16 cellular contexts compared by ENCODE assay signal in the genomic region with DNA sequence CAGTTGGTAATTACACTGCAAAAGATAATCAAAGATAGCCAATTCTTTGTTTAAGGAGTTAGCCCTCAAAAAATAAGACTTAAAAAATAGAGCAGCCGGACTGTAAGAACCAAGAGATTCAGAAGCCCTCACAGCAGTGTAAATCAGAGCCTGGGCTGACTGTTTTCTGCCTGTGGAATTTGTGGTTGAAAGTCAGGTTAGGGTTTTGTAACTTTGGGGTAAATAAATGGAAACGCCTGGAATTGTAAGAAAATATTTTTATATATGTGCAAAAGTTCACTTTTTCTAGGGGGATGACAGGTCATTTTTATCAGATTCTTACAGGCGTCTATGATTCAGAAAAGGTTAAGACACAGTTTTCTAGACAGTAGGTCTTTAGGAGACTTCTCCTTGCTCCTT. TPM values are rescaled to one million over a fixed set of nuclear protein-coding genes. Genes with fewer than 3 reads are reported as not detected.
DNase-seq lines count a peak whose midpoint lies in the region; ATAC-seq and TF ChIP-seq lines count a peak whose summit lies in the region.
"Had no signal": no experiment of that assay in that cellular context is flagged by ENCODE, and none has a peak within 500 bp of the region (broad histone marks: within the 10 kb centered on the region; RNA-seq: fewer than 3 reads in every experiment).

No MANE protein-coding gene starts in this region.

- WGBS in tibial nerve, 2 donors = 61 to 62% methylated on average over 3 of the region's 3 CpGs
- WGBS in adrenal gland, 4 donors = 73 to 82% (median 74%) methylated on average over 3 of the region's 3 CpGs

- H3K27ac Mint-ChIP-seq in MCF 10A (ENCODE audit: low read depth, unreplicated experiment) (no peak overlapping the region), T-cell (peak overlapping the region; percentile 9 to 36)

- H3K36me3 Mint-ChIP-seq in MCF 10A (ENCODE audit: insufficient read depth, unreplicated experiment) = no peaks in the 10 kb centered on the region
- peaks cover 44% of the 10 kb centered on the region for H3K36me3 Mint-ChIP-seq in T-cell

- POLR2A ChIA-PET in MCF 10A (lab: Yijun Ruan, JAX) (no interaction called here), T-cell (lab: Charles Lee) (no interaction called here)

- H3K9me3 Mint-ChIP-seq in MCF 10A (ENCODE audit: unreplicated experiment) (no peaks in the 10 kb centered on the region), T-cell (no peaks in the 10 kb centered on the region)

- BruUV-seq in MCF 10A (replicated peaks; lab: Mats Ljungman, UMichigan) = no TSS peak

- TF ChIP-seq CTCF in breast epithelium (IDR thresholded peaks at IDR 0.05) (no peak), MCF 10A (IDR thresholded peaks at IDR 0.05; ENCODE audit: unreplicated experiment) (no peak), tibial nerve (IDR thresholded peaks at IDR 0.05) (no peak), upper lobe of right lung (IDR thresholded peaks at IDR 0.05) (no peak), adrenal gland (IDR thresholded peaks at IDR 0.05) (no peak)

- H3K27ac ChIP-seq in breast epithelium (peak overlapping the region; percentile 40 to 67), tibial nerve (peak overlapping the region in 3 of 4 donors; percentile 29 to 82 (median 80)), upper lobe of right lung (no peak overlapping the region), adrenal gland (no peak overlapping the region)
- H3K27ac ChIP-seq: 22Rv1, SK-N-MC had no signal

- no peak for TF ChIP-seq EP300 in tibial nerve (IDR thresholded peaks at IDR 0.05)

- intact Hi-C loops in breast epithelium (cut with DNase I; ENCODE audit: low total_unique reads) = no loop called here
- intact Hi-C loops in MCF 10A (cut with micrococcal nuclease) = no loop called here
- intact Hi-C loops in upper lobe of right lung (cut with DNase I) = no loop called here
- intact Hi-C loops in adrenal gland (cut with DNase I) = no loop called here

- H3K27me3 Mint-ChIP-seq in MCF 10A (ENCODE audit: insufficient read depth, unreplicated experiment) (no peaks in the 10 kb centered on the region), T-cell (no peaks in the 10 kb centered on the region)

- H3K4me3 ChIP-seq in breast epithelium (no peak overlapping the region), tibial nerve (no peak overlapping the region), upper lobe of right lung (no peak overlapping the region), adrenal gland (no peak overlapping the region)
- H3K4me3 ChIP-seq: K562, SK-N-MC had no signal

- no peaks in the 10 kb centered on the region for H3K4me1 ChIP-seq in breast epithelium
- H3K4me1 ChIP-seq in tibial nerve = peaks cover 0 to 22% (median 9%) of the 10 kb centered on the region in 4 donors
- peaks cover 12% of the 10 kb centered on the region for H3K4me1 ChIP-seq in upper lobe of right lung
- H3K4me1 ChIP-seq in adrenal gland (replicated peaks in 1 of 2) = peaks cover 0 to 7% of the 10 kb centered on the region in 2 donors
- H3K4me1 ChIP-seq: Caco-2 had no signal

- ATAC-seq in T-cell (replicated peaks in 1 of 4) (no peak), upper lobe of right lung (no peak), GM21786 (IDR thresholded peaks at IDR 0.05; ENCODE audit: unreplicated experiment) (no peak)
- ATAC-seq: K562, PC-3 had no signal

- H3K9me3 ChIP-seq in breast epithelium = no peaks in the 10 kb centered on the region
- no peaks in the 10 kb centered on the region for H3K9me3 ChIP-seq in tibial nerve
- no peaks in the 10 kb centered on the region for H3K9me3 ChIP-seq in upper lobe of right lung
- H3K9me3 ChIP-seq in adrenal gland (replicated peaks in 1 of 3) = no peaks in the 10 kb centered on the region
- H3K9me3 ChIP-seq: Caco-2 had no signal

- H3K36me3 ChIP-seq in breast epithelium (no peaks in the 10 kb centered on the region), tibial nerve (peaks cover 0 to 33% (median 0%) of the 10 kb centered on the region in 3 donors), upper lobe of right lung (no peaks in the 10 kb centered on the region), adrenal gland (replicated peaks in 1 of 2) (no peaks in the 10 kb centered on the region)

- H3K4me3 Mint-ChIP-seq in MCF 10A (ENCODE audit: unreplicated experiment) (no peak overlapping the region), T-cell (no peak overlapping the region)

- no peaks in the 10 kb centered on the region for H3K27me3 ChIP-seq in breast epithelium
- no peaks in the 10 kb centered on the region for H3K27me3 ChIP-seq in tibial nerve
- H3K27me3 ChIP-seq in upper lobe of right lung = no peaks in the 10 kb centered on the region
- no peaks in the 10 kb centered on the region for H3K27me3 ChIP-seq in adrenal gland

- TF ChIP-seq POLR2A in breast epithelium (IDR thresholded peaks at IDR 0.05) (no peak), tibial nerve (IDR thresholded peaks at IDR 0.05) (no peak), adrenal gland (IDR thresholded peaks at IDR 0.05) (no peak)

- CTCF ChIA-PET in MCF 10A (lab: Yijun Ruan, JAX) (no interaction called here), T-cell (lab: Charles Lee) (interaction anchor here in 1 of 2 donors (0.6 to 1.0 kb wide), 2 partner anchors 42 to 77 kb away, joined by 4 to 6 read pairs; no protein-coding TSS in a partner anchor)

- no peak for DNase-seq in breast epithelium (ENCODE audit: low spot score in 2 of 2)
- DNase-seq in MCF 10A (ENCODE audit: unreplicated experiment) = no peak
- no peak for DNase-seq in T-cell
- DNase-seq in fibroblast of peridontal ligament (ENCODE audit: extremely low read depth) = peak; percentile 23
- DNase-seq in tibial nerve (ENCODE audit: low spot score in 2 of 2) = no peak
- no peak for DNase-seq in upper lobe of right lung
- DNase-seq in adrenal gland = no peak
- DNase-seq: Caco-2, NCI-H1694, NCI-H2107, NCI-H345, PC-3 had no signal

- H3K4me1 Mint-ChIP-seq in MCF 10A (ENCODE audit: insufficient read depth, unreplicated experiment) (no peaks in the 10 kb centered on the region), T-cell (peaks cover 39 to 42% (median 40%) of the 10 kb centered on the region in 3 donors)

RNA-seq across cellular contexts. Expression of gene KLHL3, which starts 35.6 kb away (rescaled TPM):
- total RNA-seq in breast epithelium (10 to 100 TPM in 1 of 3 donors, 1 to 10 TPM in 2; 4.5 to 11.7 (median 4.9) TPM), MCF 10A (2022) (0.27 and 0.49 TPM in 2 replicates), T-cell (10 to 100 TPM; 15.1 to 28.0 (median 26.5) TPM), tibial nerve (10 to 100 TPM; 22.5 to 35.7 (median 27.5) TPM), upper lobe of right lung (6.8 TPM), adrenal gland (10 to 100 TPM in 7 of 8 donors, 1 to 10 TPM in 1; 7.5 to 28.6 (median 14.4) TPM)
- 10 to 100 TPM in 1 of 3 donors, 1 to 10 TPM in 2; 3.1 to 13.8 (median 8.7) TPM for polyA plus RNA-seq in adrenal gland

RNA-seq across cellular contexts. Expression of gene HNRNPA0, which starts 53.9 kb away (rescaled TPM):
- total RNA-seq in breast epithelium = 10 to 100 TPM; 11.5 to 13.3 (median 11.8) TPM
- total RNA-seq in MCF 10A (2022) = 30.8 and 31.8 TPM in 2 replicates
- total RNA-seq in T-cell = 10 to 100 TPM; 30.3 to 41.4 (median 32.7) TPM
- 10 to 100 TPM; 12.6 to 17.0 (median 15.0) TPM for total RNA-seq in tibial nerve
- total RNA-seq in upper lobe of right lung = 22.8 TPM
- 10 to 100 TPM in 7 of 8 donors, 1 to 10 TPM in 1; 8.9 to 45.5 (median 21.8) TPM for total RNA-seq in adrenal gland
- polyA plus RNA-seq in adrenal gland = 10 to 100 TPM; 16.9 to 19.8 (median 19.1) TPM

Comparison
In these comparisons a context has a peak if more than half of its experiments do, and no peak if none do; other contexts are left out.
1. H3K27ac ChIP-seq: peak in breast epithelium (2 of 2) and tibial nerve (3 of 4); none in upper lobe of right lung (single experiment) and adrenal gland (0 of 5).